Comparison of ENCODE assay signal across 10 cellular contexts in genomic region chr6:108453601-108454157, GRCh38.
DNase-seq lines count a peak whose midpoint lies in the region; ATAC-seq and TF ChIP-seq lines count a peak whose summit lies in the region.
"Had no signal": no experiment of that assay in that cellular context is flagged by ENCODE, and none has a peak within 500 bp of the region (broad histone marks: within the 10 kb centered on the region; RNA-seq: fewer than 3 reads in every experiment).

No MANE protein-coding gene starts in this region.

- TF ChIP-seq CTCF in OCI-LY1 (IDR thresholded peaks at IDR 0.05; ENCODE audit: low read length): peak; percentile 18; the same call in 1 of the 2 replicates
- no peak for TF ChIP-seq CTCF in fibroblast of mammary gland (conservative IDR thresholded peaks at IDR 0.05; ENCODE audit: control insufficient read depth, insufficient read depth, low read depth, low read length)
- TF ChIP-seq CTCF in osteocyte (IDR thresholded peaks at IDR 0.05): no peak

- peaks cover 8% of the 10 kb centered on the region for H3K4me1 ChIP-seq in OCI-LY1 (ENCODE audit: insufficient read depth, low read length, severe bottlenecking)
- H3K4me1 ChIP-seq in CD8-positive, alpha-beta memory T cell (ENCODE audit: insufficient read depth, low read length): no peaks in the 10 kb centered on the region

- peaks cover 26% of the 10 kb centered on the region for H3K4me1 Mint-ChIP-seq in osteocyte (ENCODE audit: unreplicated experiment)
- peaks cover 3 to 4% (median 3%) of the 10 kb centered on the region in 3 donors for H3K4me1 Mint-ChIP-seq in CD8-positive, alpha-beta memory T cell

- H3K27me3 ChIP-seq in OCI-LY1 (ENCODE audit: insufficient read depth, low read length): no peaks in the 10 kb centered on the region
- no peaks in the 10 kb centered on the region for H3K27me3 ChIP-seq in CD8-positive, alpha-beta memory T cell (ENCODE audit: insufficient read depth, low read length, poor library complexity, severe bottlenecking)

- H4K20me1 ChIP-seq in OCI-LY1 (ENCODE audit: insufficient read depth, low read length): no peaks in the 10 kb centered on the region

- H3K27me3 Mint-ChIP-seq in osteocyte (ENCODE audit: unreplicated experiment): no peaks in the 10 kb centered on the region
- no peaks in the 10 kb centered on the region for H3K27me3 Mint-ChIP-seq in CD8-positive, alpha-beta memory T cell
- H3K27me3 Mint-ChIP-seq: T-helper 17 cell had no signal

- no peak overlapping the region for H3K27ac ChIP-seq in OCI-LY1 (ENCODE audit: low read depth, low read length, poor library complexity, severe bottlenecking)
- H3K27ac ChIP-seq in CD8-positive, alpha-beta memory T cell (ENCODE audit: low read depth, low read length): no peak overlapping the region

- H3K4me2 ChIP-seq in OCI-LY1 (ENCODE audit: low read length): no peak overlapping the region

- H3K9me3 Mint-ChIP-seq in osteocyte (ENCODE audit: unreplicated experiment): peaks cover 8% of the 10 kb centered on the region
- peaks cover 0 to 2% (median 0%) of the 10 kb centered on the region in 5 donors for H3K9me3 Mint-ChIP-seq in CD8-positive, alpha-beta memory T cell

- no peaks in the 10 kb centered on the region for H3F3A ChIP-seq in OCI-LY1 (ENCODE audit: insufficient read depth, low read length)

- H3K4me3 ChIP-seq in OCI-LY1 (ENCODE audit: low read depth, low read length, poor library complexity, severe bottlenecking) (no peak overlapping the region), fibroblast of mammary gland (ENCODE audit: control insufficient read depth, low read depth, low read length) (no peak overlapping the region)
- no peak overlapping the region for H3K4me3 ChIP-seq in CD8-positive, alpha-beta memory T cell (ENCODE audit: low read length)

- peak overlapping the region; percentile 86 for H3K27ac Mint-ChIP-seq in osteocyte (ENCODE audit: unreplicated experiment)
- H3K27ac Mint-ChIP-seq in CD8-positive, alpha-beta memory T cell: no peak overlapping the region
- H3K27ac Mint-ChIP-seq: T-helper 17 cell had no signal

- no peaks in the 10 kb centered on the region for H3K79me2 ChIP-seq in OCI-LY1 (ENCODE audit: insufficient read depth, low read length)

- CTCF ChIA-PET in CD8-positive, alpha-beta memory T cell (lab: Charles Lee): no interaction called here

- no peaks in the 10 kb centered on the region for H3K36me3 ChIP-seq in OCI-LY1 (ENCODE audit: insufficient read depth, low read length)
- no peaks in the 10 kb centered on the region for H3K36me3 ChIP-seq in CD8-positive, alpha-beta memory T cell (ENCODE audit: insufficient read depth, low read length)

- peaks cover 2% of the 10 kb centered on the region for H3K36me3 Mint-ChIP-seq in osteocyte (ENCODE audit: unreplicated experiment)
- H3K36me3 Mint-ChIP-seq in CD8-positive, alpha-beta memory T cell: peaks cover 0 to 8% (median 0%) of the 10 kb centered on the region in 3 donors

- POLR2A ChIA-PET in CD8-positive, alpha-beta memory T cell (lab: Charles Lee): no interaction called here

- H3K9ac ChIP-seq in OCI-LY1 (ENCODE audit: low read length): no peak overlapping the region

- peak overlapping the region; percentile 20 for H3K4me3 Mint-ChIP-seq in osteocyte (ENCODE audit: unreplicated experiment)
- no peak overlapping the region for H3K4me3 Mint-ChIP-seq in CD8-positive, alpha-beta memory T cell
- H3K4me3 Mint-ChIP-seq: T-helper 17 cell had no signal

- DNase-seq in GDM1 (lab: John Stamatoyannopoulos, UW) (peak; percentile 77), fibroblast of mammary gland (ENCODE audit: low read depth) (peak; percentile 49), osteocyte (ENCODE audit: extremely low spot score, unreplicated experiment) (no peak), GOT3 (lab: John Stamatoyannopoulos, UW) (no peak)
- DNase-seq in CD8-positive, alpha-beta memory T cell: no peak
- DNase-seq: NCI-H187 treated with DMSO at 0.1 percent for 48 hours, T-helper 17 cell had no signal

- ATAC-seq in GM18873 (IDR thresholded peaks at IDR 0.05; ENCODE audit: low FRiP score, unreplicated experiment) (no peak), HG02588 (IDR thresholded peaks at IDR 0.05; ENCODE audit: unreplicated experiment) (no peak)
- ATAC-seq: T-helper 17 cell had no signal

- H3K9me2 ChIP-seq in OCI-LY1 (ENCODE audit: low read depth, low read length): no peaks in the 10 kb centered on the region

- H3K9me3 ChIP-seq in OCI-LY1 (ENCODE audit: low read length): no peaks in the 10 kb centered on the region
- no peaks in the 10 kb centered on the region for H3K9me3 ChIP-seq in CD8-positive, alpha-beta memory T cell (ENCODE audit: low read length)

- no peak overlapping the region for H2AFZ ChIP-seq in OCI-LY1 (ENCODE audit: low read length)

Comparison
In these comparisons a context has a peak if more than half of its experiments do, and no peak if none do; other contexts are left out.
1. DNase-seq: peak in GDM1 (single experiment) and fibroblast of mammary gland (single experiment); none in osteocyte (single experiment), CD8-positive, alpha-beta memory T cell (0 of 5) and GOT3 (single experiment).